In genomic region chrX:119574394-119575266, GRCh38 we compare ENCODE assay signal across 8 cellular contexts. TPM values are rescaled to one million over a fixed set of nuclear protein-coding genes. Genes with fewer than 3 reads are reported as not detected.
A peak's percentile ranks its signal among the peaks of the same experiment; 100 is the strongest.
DNase-seq lines count a peak whose midpoint lies in the region; ATAC-seq and TF ChIP-seq lines count a peak whose summit lies in the region.

UBE2A (plus strand) TSS chrX:119574563; CDS start chrX:119574712, 149 bp downstream.

- H4K20me1 ChIP-seq in SK-N-SH (ENCODE audit: insufficient read depth) = no peaks in the 10 kb centered on the region

- 25% methylated on average over 63 of the region's 86 CpGs for WGBS in SK-N-SH (ENCODE audit: low lambda C conversion rate)
- 37% methylated on average over 50 of the region's 86 CpGs for WGBS in suprapubic skin

- H3K9me3 ChIP-seq in SK-N-SH = no peaks in the 10 kb centered on the region
- H3K9me3 ChIP-seq in suprapubic skin = no peaks in the 10 kb centered on the region

- H3K79me2 ChIP-seq in SK-N-SH (ENCODE audit: insufficient read depth) = peaks cover 25% of the 10 kb centered on the region

- H3K4me3 ChIP-seq in SK-N-SH (ENCODE audit: low read depth in 2 of 2, low read length in 1 of 2) = peak within 1 kb of the TSS; percentile 56 to 71
- H3K4me3 ChIP-seq in suprapubic skin = peak within 1 kb of the TSS; percentile 74

- H3K36me3 ChIP-seq in SK-N-SH (replicated peaks in 1 of 2; ENCODE audit: control insufficient read depth in 1 of 2, insufficient read depth in 2 of 2, low read length in 1 of 2) (peaks cover 3 to 14% of the 10 kb centered on the region in 2 experiments), suprapubic skin (no peaks in the 10 kb centered on the region)

- DNase-seq in GM10266 (ENCODE audit: extremely low spot score) (peak; percentile 91), NCI-H1092 (lab: John Stamatoyannopoulos, UW) (peak; percentile 62), SK-N-SH (peak; percentile 93), globus pallidus (ENCODE audit: low spot score) (peak; percentile 80), occipital lobe (lab: John Stamatoyannopoulos, UW) (peak; percentile 64), suprapubic skin (ENCODE audit: low spot score in 2 of 2) (peak; percentile 93 to 94)
- peak; percentile 90 for DNase-seq in activated naive CD4-positive, alpha-beta T cell treated with anti-CD3 and anti-CD28 coated beads, Interleukin-2, amount 50 U/mL, for 16 hours

- H3F3A ChIP-seq in SK-N-SH (replicated peaks; ENCODE audit: insufficient read depth) = no peaks in the 10 kb centered on the region

- peaks cover 9% of the 10 kb centered on the region; the same call in 1 of the 2 replicates for H3K27me3 ChIP-seq in SK-N-SH (ENCODE audit: insufficient read depth)
- H3K27me3 ChIP-seq in suprapubic skin = no peaks in the 10 kb centered on the region

- H3K4me2 ChIP-seq in SK-N-SH = peak within 1 kb of the TSS; percentile 66

- peak; percentile 21; the same call in 1 of the 2 replicates for TF ChIP-seq RAD21 in SK-N-SH (IDR thresholded peaks at IDR 0.05; ENCODE audit: low read length)

- peak; percentile 22 for TF ChIP-seq CTCF in GM10266 (IDR thresholded peaks at IDR 0.05; ENCODE audit: control insufficient read depth, insufficient read depth, low read depth, missing control alignments)
- peak; percentile 34 for TF ChIP-seq CTCF in SK-N-SH (IDR thresholded peaks at IDR 0.05)
- peak in 1 of 2 donors; percentile 53 for TF ChIP-seq CTCF in suprapubic skin (IDR thresholded peaks at IDR 0.05)

- TF ChIP-seq POLR2A in suprapubic skin (IDR thresholded peaks at IDR 0.05) = peak in 1 of 2 donors; percentile 80

- ATAC-seq in HG02610 (IDR thresholded peaks at IDR 0.05; ENCODE audit: unreplicated experiment) = peak; percentile 81

- POLR2A ChIA-PET in SK-N-SH (lab: Yijun Ruan, JAX) = interaction anchor here (0.6 to 1.2 kb wide), 6 partner anchors 9 to 216 kb away, joined by 3 read pairs; partner anchors contain the start of genes RPL39 and STEEP1

- H3K9me2 ChIP-seq in SK-N-SH = no peaks in the 10 kb centered on the region

- H3K9ac ChIP-seq in SK-N-SH = peak within 1 kb of the TSS; percentile 82

- H3K27ac ChIP-seq in SK-N-SH (ENCODE audit: low read depth in 2 of 2, low read length in 1 of 2) (peak within 1 kb of the TSS; percentile 77 to 86), suprapubic skin (peak within 1 kb of the TSS; percentile 94)

- peaks cover 0 to 3% of the 10 kb centered on the region in 2 experiments; a peak in 1 of 4 replicates for H3K4me1 ChIP-seq in SK-N-SH (ENCODE audit: control insufficient read depth in 1 of 2, insufficient read depth in 2 of 2, low read depth in 1 of 2, low read length in 1 of 2)
- H3K4me1 ChIP-seq in suprapubic skin = peaks cover 14% of the 10 kb centered on the region

- peak within 1 kb of the TSS; percentile 92 for H2AFZ ChIP-seq in SK-N-SH (ENCODE audit: low read depth)

- CTCF ChIA-PET in SK-N-SH (lab: Yijun Ruan, JAX) = interaction anchor here (0.6 to 1.9 kb wide), 11 partner anchors 9 to 322 kb away, joined by 3 to 9 read pairs (median 3); partner anchors contain the start of gene AKAP14

- TF ChIP-seq EP300 in SK-N-SH (IDR thresholded peaks at IDR 0.05; ENCODE audit: borderline replicate concordance in 1 of 2, low read depth in 1 of 2, low read length in 1 of 2) (0 out of 4 replicates have a peak, but pooled peaks of 1 of the 2 experiments have one; percentile 5), suprapubic skin (IDR thresholded peaks at IDR 0.05) (no peak)

TF ChIP-seq in SK-N-SH, 30 proteins besides CTCF, POLR2A, EP300 and RAD21:
- no peak for TF ChIP-seq FOXJ3 (CRISPR knock-in tag; IDR thresholded peaks at IDR 0.05)
- peak; percentile 44; the same call in 1 of the 2 replicates for TF ChIP-seq MAX (IDR thresholded peaks at IDR 0.05; ENCODE audit: low read depth)
- TF ChIP-seq ELF1 (IDR thresholded peaks at IDR 0.05) = 0 out of 2 replicates have a peak, but pooled peaks have one; percentile 30
- TF ChIP-seq TAF1 (IDR thresholded peaks at IDR 0.05; ENCODE audit: borderline replicate concordance, low read depth, low read length) = peak; percentile 95; the same call in 1 of the 2 replicates
- peak; percentile 29; the same call in 1 of the 2 replicates for TF ChIP-seq JUND (IDR thresholded peaks at IDR 0.05)
- TF ChIP-seq REST (IDR thresholded peaks at IDR 0.05; ENCODE audit: low read depth, low read length) = peak; percentile 34; the same call in 1 of the 2 replicates
- no peak for TF ChIP-seq SMC3 (IDR thresholded peaks at IDR 0.05; ENCODE audit: low read depth, low read length)
- TF ChIP-seq POLR2AphosphoS5 (IDR thresholded peaks at IDR 0.05; ENCODE audit: low read depth, low read length) = peak; percentile 89
- no peak for TF ChIP-seq RXRA (IDR thresholded peaks at IDR 0.05; ENCODE audit: borderline replicate concordance, low read depth)
- TF ChIP-seq FOXM1 (IDR thresholded peaks at IDR 0.05; ENCODE audit: low read depth) = no peak
- TF ChIP-seq SIN3A (IDR thresholded peaks at IDR 0.05; ENCODE audit: borderline replicate concordance, low read depth, low read length) = 0 out of 2 replicates have a peak, but pooled peaks have one; percentile 33
TF ChIP-seq in SK-N-SH: peak in this region for 7.

RNA-seq across cellular contexts. Expression of gene UBE2A, which starts in this region (rescaled TPM):
- polyA plus RNA-seq in SK-N-SH (2012; rRNA removed) = 34.2 and 38.4 TPM in 2 replicates
- polyA plus RNA-seq in SK-N-SH (2012; cell fraction: cytosol; rRNA removed) = 48.0 and 56.2 TPM in 2 replicates
- polyA plus RNA-seq in SK-N-SH (2012; cell fraction: nucleus; rRNA removed) = 31.4 and 48.2 TPM in 2 replicates
- total RNA-seq in occipital lobe (28.1 TPM), suprapubic skin (10 to 100 TPM; 22.1 to 32.7 (median 28.8) TPM)

Comparison
In these comparisons a context has a peak if more than half of its experiments do, and no peak if none do; other contexts are left out.
1. Peak in every context shown above with its lines: DNase-seq, ATAC-seq, H3K4me3 ChIP-seq and H3K27ac ChIP-seq.